Comparison of ENCODE assay signal across 1 cellular context in genomic region chr6:138972226-138972665, GRCh38.
TF ChIP-seq lines count a peak whose summit lies in the region.

No MANE protein-coding gene starts in this region.

TF ChIP-seq in K562, 482 proteins besides CTCF, POLR2A, EP300 and RAD21:
- no peak for TF ChIP-seq TOE1 (IDR thresholded peaks at IDR 0.05; ENCODE audit: borderline replicate concordance)
- TF ChIP-seq TOE1 (CRISPR knock-in tag; IDR thresholded peaks at IDR 0.05; ENCODE audit: borderline replicate concordance, low read depth): no peak
- no peak for TF ChIP-seq ATF3 (IDR thresholded peaks at IDR 0.05)
- TF ChIP-seq ATF3 (CRISPR knock-in tag; conservative IDR thresholded peaks at IDR 0.05): no peak
- TF ChIP-seq LCOR (CRISPR knock-in tag; IDR thresholded peaks at IDR 0.05): no peak
- TF ChIP-seq ZNF644 (tag; IDR thresholded peaks at IDR 0.05; ENCODE audit: low read depth): no peak
- TF ChIP-seq BCOR (IDR thresholded peaks at IDR 0.05): no peak
- no peak for TF ChIP-seq BCL6 (CRISPR knock-in tag; IDR thresholded peaks at IDR 0.05)
- TF ChIP-seq NFE2 (IDR thresholded peaks at IDR 0.05; ENCODE audit: low read depth): peak; percentile 52
- no peak for TF ChIP-seq HINFP (tag; conservative IDR thresholded peaks at IDR 0.05; ENCODE audit: low read depth)
- no peak for TF ChIP-seq ZNF398 (CRISPR knock-in tag; IDR thresholded peaks at IDR 0.05)
- TF ChIP-seq C11orf30 (IDR thresholded peaks at IDR 0.05; ENCODE audit: low read depth): peak; percentile 71
- no peak for TF ChIP-seq CHD1 (IDR thresholded peaks at IDR 0.05; ENCODE audit: low read length)
- no peak for TF ChIP-seq ZNF699 (CRISPR knock-in tag; IDR thresholded peaks at IDR 0.05; ENCODE audit: insufficient replicate concordance)
- TF ChIP-seq EP400 (IDR thresholded peaks at IDR 0.05): 0 out of 2 replicates have a peak, but pooled peaks have one; percentile 13
- no peak for TF ChIP-seq E2F5 (CRISPR knock-in tag; IDR thresholded peaks at IDR 0.05)
- no peak for TF ChIP-seq ZBTB43 (CRISPR knock-in tag; IDR thresholded peaks at IDR 0.05)
- TF ChIP-seq ZNF316 (IDR thresholded peaks at IDR 0.05): peak; percentile 58; the same call in 1 of the 2 replicates
- TF ChIP-seq RBM39 (optimal IDR thresholded peaks at IDR 0.05; ENCODE audit: low read depth, low read length): no peak
- no peak for TF ChIP-seq SIRT6 (IDR thresholded peaks at IDR 0.05; ENCODE audit: low read depth, low read length)
- TF ChIP-seq TAL1 (IDR thresholded peaks at IDR 0.05): no peak
- TF ChIP-seq TRIM28 (IDR thresholded peaks at IDR 0.05): no peak
- TF ChIP-seq SAFB (IDR thresholded peaks at IDR 0.05; ENCODE audit: borderline replicate concordance, low read depth, low read length): no peak
- no peak for TF ChIP-seq WHSC1 (IDR thresholded peaks at IDR 0.05; ENCODE audit: low read length)
- TF ChIP-seq ARID3A (IDR thresholded peaks at IDR 0.05; ENCODE audit: borderline replicate concordance, low read depth, low read length): no peak
- no peak for TF ChIP-seq RFX7 (CRISPR knock-in tag; IDR thresholded peaks at IDR 0.05)
- no peak for TF ChIP-seq ZNF175 (CRISPR knock-in tag; IDR thresholded peaks at IDR 0.05; ENCODE audit: low read depth)
- TF ChIP-seq ZNF436 (CRISPR knock-in tag; IDR thresholded peaks at IDR 0.05): no peak
- TF ChIP-seq MTA2 (IDR thresholded peaks at IDR 0.05; ENCODE audit: low read depth): no peak
- no peak for TF ChIP-seq FUS (optimal IDR thresholded peaks at IDR 0.05; ENCODE audit: low read depth, low read length)
- TF ChIP-seq MAFF (IDR thresholded peaks at IDR 0.05; ENCODE audit: low read length): 0 out of 2 replicates have a peak, but pooled peaks have one; percentile 14
- TF ChIP-seq SMAD3 (CRISPR knock-in tag; conservative IDR thresholded peaks at IDR 0.05): no peak
- TF ChIP-seq MAFG (tag; conservative IDR thresholded peaks at IDR 0.05): peak; percentile 68
- TF ChIP-seq MYC (IDR thresholded peaks at IDR 0.05; ENCODE audit: low read depth, low read length): no peak
- no peak for TF ChIP-seq MYC (CRISPR knock-in tag; IDR thresholded peaks at IDR 0.05; ENCODE audit: borderline replicate concordance, low read depth)
- TF ChIP-seq JUND (IDR thresholded peaks at IDR 0.05; ENCODE audit: borderline replicate concordance, low read depth, low read length): no peak
- TF ChIP-seq JUND (tag; IDR thresholded peaks at IDR 0.05; ENCODE audit: borderline replicate concordance, low read depth, low read length): no peak
- TF ChIP-seq RBM25 (IDR thresholded peaks at IDR 0.05; ENCODE audit: low read depth, low read length, severe bottlenecking): no peak
